1 cellular context compared by ENCODE assay signal in the genomic region with DNA sequence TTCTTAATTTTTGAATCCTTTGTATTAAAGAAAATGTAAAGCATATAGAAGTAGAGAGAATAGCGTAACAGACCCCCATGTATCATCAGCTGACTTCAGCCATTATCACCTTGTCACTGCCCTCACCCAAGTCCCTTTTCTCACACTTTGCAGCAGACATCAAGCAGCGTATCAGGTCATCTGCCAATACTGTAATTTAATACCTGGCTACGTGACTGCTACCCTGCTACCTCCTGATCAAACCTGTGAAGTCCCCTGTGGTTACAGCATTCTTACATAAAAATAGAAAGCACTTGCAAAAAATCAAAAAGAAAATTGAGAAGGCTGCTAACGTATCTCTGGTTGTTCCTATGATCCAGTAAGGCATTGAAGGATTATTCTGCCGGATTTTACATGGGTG.
TF ChIP-seq lines count a peak whose summit lies in the region.

No MANE protein-coding gene starts in this region.

TF ChIP-seq in GM23338, 12 proteins besides CTCF, POLR2A, EP300 and RAD21 (continued from another document):
- TF ChIP-seq, protein P1, sequence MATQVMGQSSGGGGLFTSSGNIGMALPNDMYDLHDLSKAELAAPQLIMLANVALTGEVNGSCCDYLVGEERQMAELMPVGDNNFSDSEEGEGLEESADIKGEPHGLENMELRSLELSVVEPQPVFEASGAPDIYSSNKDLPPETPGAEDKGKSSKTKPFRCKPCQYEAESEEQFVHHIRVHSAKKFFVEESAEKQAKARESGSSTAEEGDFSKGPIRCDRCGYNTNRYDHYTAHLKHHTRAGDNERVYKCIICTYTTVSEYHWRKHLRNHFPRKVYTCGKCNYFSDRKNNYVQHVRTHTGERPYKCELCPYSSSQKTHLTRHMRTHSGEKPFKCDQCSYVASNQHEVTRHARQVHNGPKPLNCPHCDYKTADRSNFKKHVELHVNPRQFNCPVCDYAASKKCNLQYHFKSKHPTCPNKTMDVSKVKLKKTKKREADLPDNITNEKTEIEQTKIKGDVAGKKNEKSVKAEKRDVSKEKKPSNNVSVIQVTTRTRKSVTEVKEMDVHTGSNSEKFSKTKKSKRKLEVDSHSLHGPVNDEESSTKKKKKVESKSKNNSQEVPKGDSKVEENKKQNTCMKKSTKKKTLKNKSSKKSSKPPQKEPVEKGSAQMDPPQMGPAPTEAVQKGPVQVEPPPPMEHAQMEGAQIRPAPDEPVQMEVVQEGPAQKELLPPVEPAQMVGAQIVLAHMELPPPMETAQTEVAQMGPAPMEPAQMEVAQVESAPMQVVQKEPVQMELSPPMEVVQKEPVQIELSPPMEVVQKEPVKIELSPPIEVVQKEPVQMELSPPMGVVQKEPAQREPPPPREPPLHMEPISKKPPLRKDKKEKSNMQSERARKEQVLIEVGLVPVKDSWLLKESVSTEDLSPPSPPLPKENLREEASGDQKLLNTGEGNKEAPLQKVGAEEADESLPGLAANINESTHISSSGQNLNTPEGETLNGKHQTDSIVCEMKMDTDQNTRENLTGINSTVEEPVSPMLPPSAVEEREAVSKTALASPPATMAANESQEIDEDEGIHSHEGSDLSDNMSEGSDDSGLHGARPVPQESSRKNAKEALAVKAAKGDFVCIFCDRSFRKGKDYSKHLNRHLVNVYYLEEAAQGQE (IDR thresholded peaks at IDR 0.05; ENCODE audit: unreplicated experiment), result no peak
- TF ChIP-seq NANOG (IDR thresholded peaks at IDR 0.05; ENCODE audit: borderline replicate concordance), result no peak
- TF ChIP-seq ETS1 (IDR thresholded peaks at IDR 0.05), result no peak
- TF ChIP-seq, protein P2, sequence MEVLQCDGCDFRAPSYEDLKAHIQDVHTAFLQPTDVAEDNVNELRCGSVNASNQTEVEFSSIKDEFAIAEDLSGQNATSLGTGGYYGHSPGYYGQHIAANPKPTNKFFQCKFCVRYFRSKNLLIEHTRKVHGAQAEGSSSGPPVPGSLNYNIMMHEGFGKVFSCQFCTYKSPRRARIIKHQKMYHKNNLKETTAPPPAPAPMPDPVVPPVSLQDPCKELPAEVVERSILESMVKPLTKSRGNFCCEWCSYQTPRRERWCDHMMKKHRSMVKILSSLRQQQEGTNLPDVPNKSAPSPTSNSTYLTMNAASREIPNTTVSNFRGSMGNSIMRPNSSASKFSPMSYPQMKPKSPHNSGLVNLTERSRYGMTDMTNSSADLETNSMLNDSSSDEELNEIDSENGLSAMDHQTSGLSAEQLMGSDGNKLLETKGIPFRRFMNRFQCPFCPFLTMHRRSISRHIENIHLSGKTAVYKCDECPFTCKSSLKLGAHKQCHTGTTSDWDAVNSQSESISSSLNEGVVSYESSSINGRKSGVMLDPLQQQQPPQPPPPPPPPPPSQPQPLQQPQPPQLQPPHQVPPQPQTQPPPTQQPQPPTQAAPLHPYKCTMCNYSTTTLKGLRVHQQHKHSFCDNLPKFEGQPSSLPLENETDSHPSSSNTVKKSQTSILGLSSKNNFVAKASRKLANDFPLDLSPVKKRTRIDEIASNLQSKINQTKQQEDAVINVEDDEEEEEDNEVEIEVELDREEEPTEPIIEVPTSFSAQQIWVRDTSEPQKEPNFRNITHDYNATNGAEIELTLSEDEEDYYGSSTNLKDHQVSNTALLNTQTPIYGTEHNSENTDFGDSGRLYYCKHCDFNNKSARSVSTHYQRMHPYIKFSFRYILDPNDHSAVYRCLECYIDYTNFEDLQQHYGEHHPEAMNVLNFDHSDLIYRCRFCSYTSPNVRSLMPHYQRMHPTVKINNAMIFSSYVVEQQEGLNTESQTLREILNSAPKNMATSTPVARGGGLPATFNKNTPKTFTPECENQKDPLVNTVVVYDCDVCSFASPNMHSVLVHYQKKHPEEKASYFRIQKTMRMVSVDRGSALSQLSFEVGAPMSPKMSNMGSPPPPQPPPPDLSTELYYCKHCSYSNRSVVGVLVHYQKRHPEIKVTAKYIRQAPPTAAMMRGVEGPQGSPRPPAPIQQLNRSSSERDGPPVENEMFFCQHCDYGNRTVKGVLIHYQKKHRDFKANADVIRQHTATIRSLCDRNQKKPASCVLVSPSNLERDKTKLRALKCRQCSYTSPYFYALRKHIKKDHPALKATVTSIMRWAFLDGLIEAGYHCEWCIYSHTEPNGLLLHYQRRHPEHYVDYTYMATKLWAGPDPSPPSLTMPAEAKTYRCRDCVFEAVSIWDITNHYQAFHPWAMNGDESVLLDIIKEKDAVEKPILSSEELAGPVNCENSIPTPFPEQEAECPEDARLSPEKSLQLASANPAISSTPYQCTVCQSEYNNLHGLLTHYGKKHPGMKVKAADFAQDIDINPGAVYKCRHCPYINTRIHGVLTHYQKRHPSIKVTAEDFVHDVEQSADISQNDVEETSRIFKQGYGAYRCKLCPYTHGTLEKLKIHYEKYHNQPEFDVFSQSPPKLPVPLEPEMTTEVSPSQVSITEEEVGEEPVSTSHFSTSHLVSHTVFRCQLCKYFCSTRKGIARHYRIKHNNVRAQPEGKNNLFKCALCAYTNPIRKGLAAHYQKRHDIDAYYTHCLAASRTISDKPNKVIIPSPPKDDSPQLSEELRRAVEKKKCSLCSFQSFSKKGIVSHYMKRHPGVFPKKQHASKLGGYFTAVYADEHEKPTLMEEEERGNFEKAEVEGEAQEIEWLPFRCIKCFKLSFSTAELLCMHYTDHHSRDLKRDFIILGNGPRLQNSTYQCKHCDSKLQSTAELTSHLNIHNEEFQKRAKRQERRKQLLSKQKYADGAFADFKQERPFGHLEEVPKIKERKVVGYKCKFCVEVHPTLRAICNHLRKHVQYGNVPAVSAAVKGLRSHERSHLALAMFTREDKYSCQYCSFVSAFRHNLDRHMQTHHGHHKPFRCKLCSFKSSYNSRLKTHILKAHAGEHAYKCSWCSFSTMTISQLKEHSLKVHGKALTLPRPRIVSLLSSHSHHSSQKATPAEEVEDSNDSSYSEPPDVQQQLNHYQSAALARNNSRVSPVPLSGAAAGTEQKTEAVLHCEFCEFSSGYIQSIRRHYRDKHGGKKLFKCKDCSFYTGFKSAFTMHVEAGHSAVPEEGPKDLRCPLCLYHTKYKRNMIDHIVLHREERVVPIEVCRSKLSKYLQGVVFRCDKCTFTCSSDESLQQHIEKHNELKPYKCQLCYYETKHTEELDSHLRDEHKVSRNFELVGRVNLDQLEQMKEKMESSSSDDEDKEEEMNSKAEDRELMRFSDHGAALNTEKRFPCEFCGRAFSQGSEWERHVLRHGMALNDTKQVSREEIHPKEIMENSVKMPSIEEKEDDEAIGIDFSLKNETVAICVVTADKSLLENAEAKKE (CRISPR knock-in tag; IDR thresholded peaks at IDR 0.05), result no peak
- TF ChIP-seq POLR2AphosphoS5 (IDR thresholded peaks at IDR 0.05; ENCODE audit: low read depth), result no peak
- TF ChIP-seq EZH2 (IDR thresholded peaks at IDR 0.05; ENCODE audit: low read depth, unreplicated experiment), result no peak
- no peak for TF ChIP-seq ZNF331 (CRISPR knock-in tag; IDR thresholded peaks at IDR 0.05; ENCODE audit: low read depth)
- no peak for TF ChIP-seq CREB1 (CRISPR knock-in tag; IDR thresholded peaks at IDR 0.05; ENCODE audit: low read depth)
- TF ChIP-seq STAT1 (IDR thresholded peaks at IDR 0.05; ENCODE audit: unreplicated experiment), result no peak
